In the genomic region with DNA sequence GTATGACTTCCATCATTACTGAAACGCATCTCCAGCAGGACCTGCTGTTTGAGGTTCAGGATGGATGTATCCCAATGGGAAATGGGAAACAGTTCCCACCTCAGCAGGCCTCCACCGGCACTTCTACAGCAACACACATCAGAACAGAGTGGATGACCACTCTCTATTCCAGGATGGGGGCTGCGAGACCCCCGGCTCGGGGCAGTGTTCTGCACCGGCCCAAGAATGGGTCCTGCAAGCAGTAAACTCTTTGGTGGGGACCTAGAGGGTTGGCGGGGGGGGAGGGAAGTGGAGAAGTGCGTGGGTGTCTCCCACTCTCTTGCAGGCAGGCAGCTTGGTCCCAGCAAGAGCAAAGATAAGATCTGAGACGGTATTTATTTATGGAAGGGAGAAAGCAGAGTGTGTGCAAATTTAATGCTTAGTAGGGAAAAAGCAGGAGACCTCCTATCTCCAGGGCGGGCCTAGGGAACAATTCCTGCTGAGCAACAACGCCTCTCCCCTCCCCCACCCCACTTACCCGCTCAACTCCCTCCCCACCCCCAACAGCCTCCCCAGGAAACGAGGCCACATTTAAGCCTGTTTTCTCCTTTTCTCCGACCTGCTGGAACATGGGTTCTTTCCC, we compare ENCODE assay signal across 9 cellular contexts. TPM values are rescaled to one million over a fixed set of nuclear protein-coding genes. Genes with fewer than 3 reads are reported as not detected.
A peak's percentile ranks its signal among the peaks of the same experiment; 100 is the strongest.
DNase-seq lines count a peak whose midpoint lies in the region; ATAC-seq lines count a peak whose summit lies in the region.
"Had no signal": no experiment of that assay in that cellular context is flagged by ENCODE, and none has a peak within 500 bp of the region (broad histone marks: within the 10 kb centered on the region; RNA-seq: fewer than 3 reads in every experiment).

No MANE protein-coding gene starts in this region.

- peak overlapping the region; percentile 58 for H3K4me2 ChIP-seq in mesendoderm (ENCODE audit: low read length)

- no peak overlapping the region for H3K4ac ChIP-seq in mesendoderm (ENCODE audit: low read depth, low read length)

- H3K27ac ChIP-seq in mesendoderm (ENCODE audit: low read depth, low read length) (no peak overlapping the region), thymus (ENCODE audit: low read depth) (peak overlapping the region; percentile 31)

- H3K27me3 ChIP-seq in mesendoderm (ENCODE audit: insufficient read depth, low read length, poor library complexity), result peaks cover under 1% of the 10 kb centered on the region
- H3K27me3 ChIP-seq in thymus (ENCODE audit: control insufficient read depth, insufficient read depth), result peaks cover 30% of the 10 kb centered on the region

- no peak overlapping the region for H2AK5ac ChIP-seq in mesendoderm (ENCODE audit: low read length)

- peak overlapping the region; percentile 80 for H3K56ac ChIP-seq in mesendoderm (ENCODE audit: low read length)

- H3K4me3 ChIP-seq in mesendoderm (ENCODE audit: low read length), result peak overlapping the region; percentile 17
- peak overlapping the region; percentile 83 for H3K4me3 ChIP-seq in thymus (ENCODE audit: low read length)

- CTCF ChIA-PET in activated CD4-positive, alpha-beta memory T cell treated with anti-CD3 and anti-CD28 coated beads for 36 hours (lab: Charles Lee), result interaction anchor here (1.2 kb wide), 1 partner anchor 486 kb away, joined by 3 read pairs; no protein-coding TSS in a partner anchor
- CTCF ChIA-PET in activated CD4-positive, alpha-beta memory T cell treated with anti-CD3 and anti-CD28 coated beads, Interleukin-2, amount 10 ng/mL, durations not matched to agents 7 days and 5 days (lab: Charles Lee), result no interaction called here

- POLR2A ChIA-PET in activated CD4-positive, alpha-beta memory T cell treated with anti-CD3 and anti-CD28 coated beads for 36 hours (lab: Charles Lee), result no interaction called here
- POLR2A ChIA-PET in activated CD4-positive, alpha-beta memory T cell treated with anti-CD3 and anti-CD28 coated beads, Interleukin-2, amount 10 ng/mL, durations not matched to agents 7 days and 5 days (lab: Charles Lee), result interaction anchor here (5.2 kb wide), 1 partner anchor 480 kb away, joined by 25 read pairs; no protein-coding TSS in a partner anchor

- H2BK5ac ChIP-seq in mesendoderm (ENCODE audit: low read length), result no peak overlapping the region

- no peak for DNase-seq in activated CD4-positive, alpha-beta memory T cell treated with anti-CD3 and anti-CD28 coated beads for 36 hours
- no peak for DNase-seq in activated CD4-positive, alpha-beta memory T cell treated with anti-CD3 and anti-CD28 coated beads, Interleukin-2, amount 10 ng/mL, durations not matched to agents 7 days and 5 days
- DNase-seq in central memory CD8-positive, alpha-beta T cell (ENCODE audit: low spot score in 2 of 2), result no peak
- peak; percentile 68 for DNase-seq in mesendoderm
- no peak for DNase-seq in 8988T
- DNase-seq: NCI-H82 had no signal

- H3K4me1 Mint-ChIP-seq in activated CD4-positive, alpha-beta memory T cell treated with anti-CD3 and anti-CD28 coated beads for 36 hours (ENCODE audit: low read depth), result peaks cover 40% of the 10 kb centered on the region
- H3K4me1 Mint-ChIP-seq in activated CD4-positive, alpha-beta memory T cell treated with anti-CD3 and anti-CD28 coated beads, Interleukin-2, amount 10 ng/mL, durations not matched to agents 7 days and 5 days, result peaks cover 44% of the 10 kb centered on the region
- H3K4me1 Mint-ChIP-seq in central memory CD8-positive, alpha-beta T cell, result peaks cover 74% of the 10 kb centered on the region

- H3K4me3 Mint-ChIP-seq in activated CD4-positive, alpha-beta memory T cell treated with anti-CD3 and anti-CD28 coated beads for 36 hours, result peak overlapping the region; percentile 93
- no peak overlapping the region for H3K4me3 Mint-ChIP-seq in activated CD4-positive, alpha-beta memory T cell treated with anti-CD3 and anti-CD28 coated beads, Interleukin-2, amount 10 ng/mL, durations not matched to agents 7 days and 5 days
- peak overlapping the region; percentile 98 for H3K4me3 Mint-ChIP-seq in central memory CD8-positive, alpha-beta T cell

- peaks cover 1% of the 10 kb centered on the region for H3K79me1 ChIP-seq in mesendoderm (ENCODE audit: low read length)

- no peaks in the 10 kb centered on the region for H3K36me3 Mint-ChIP-seq in activated CD4-positive, alpha-beta memory T cell treated with anti-CD3 and anti-CD28 coated beads for 36 hours
- H3K36me3 Mint-ChIP-seq in activated CD4-positive, alpha-beta memory T cell treated with anti-CD3 and anti-CD28 coated beads, Interleukin-2, amount 10 ng/mL, durations not matched to agents 7 days and 5 days (ENCODE audit: low read depth), result peaks cover 34% of the 10 kb centered on the region
- H3K36me3 Mint-ChIP-seq in central memory CD8-positive, alpha-beta T cell (ENCODE audit: insufficient read depth), result peaks cover 23% of the 10 kb centered on the region

- no peaks in the 10 kb centered on the region for H3K9me3 Mint-ChIP-seq in activated CD4-positive, alpha-beta memory T cell treated with anti-CD3 and anti-CD28 coated beads for 36 hours
- no peaks in the 10 kb centered on the region for H3K9me3 Mint-ChIP-seq in activated CD4-positive, alpha-beta memory T cell treated with anti-CD3 and anti-CD28 coated beads, Interleukin-2, amount 10 ng/mL, durations not matched to agents 7 days and 5 days
- H3K9me3 Mint-ChIP-seq in central memory CD8-positive, alpha-beta T cell, result no peaks in the 10 kb centered on the region

- peak overlapping the region; percentile 53 for H3K9ac ChIP-seq in mesendoderm (ENCODE audit: low read length)

- peak overlapping the region; percentile 69 for H3K18ac ChIP-seq in mesendoderm (ENCODE audit: low read length)

- no CpG with 5 or more reads among the region's 14 CpGs for WGBS in mesendoderm (ENCODE audit: extremely low coverage, insufficient coverage, low lambda C conversion rate)
- WGBS in thymus, result 88% methylated on average over 14 of the region's 14 CpGs

- H3K79me2 ChIP-seq in mesendoderm (ENCODE audit: control insufficient read depth, insufficient read depth, low read length), result no peaks in the 10 kb centered on the region

- H3K36me3 ChIP-seq in mesendoderm (ENCODE audit: control insufficient read depth, insufficient read depth, low read length) (no peaks in the 10 kb centered on the region), thymus (ENCODE audit: control insufficient read depth, insufficient read depth) (no peaks in the 10 kb centered on the region)

- H3K27me3 Mint-ChIP-seq in activated CD4-positive, alpha-beta memory T cell treated with anti-CD3 and anti-CD28 coated beads for 36 hours, result peaks cover 2% of the 10 kb centered on the region
- peaks cover 9% of the 10 kb centered on the region for H3K27me3 Mint-ChIP-seq in activated CD4-positive, alpha-beta memory T cell treated with anti-CD3 and anti-CD28 coated beads, Interleukin-2, amount 10 ng/mL, durations not matched to agents 7 days and 5 days
- H3K27me3 Mint-ChIP-seq in central memory CD8-positive, alpha-beta T cell, result no peaks in the 10 kb centered on the region

- intact Hi-C loops in activated CD4-positive, alpha-beta memory T cell treated with anti-CD3 and anti-CD28 coated beads for 36 hours (cut with micrococcal nuclease), result no loop called here

- no peak overlapping the region for H4K8ac ChIP-seq in mesendoderm (ENCODE audit: low read depth, low read length)

- H3K23ac ChIP-seq in mesendoderm (ENCODE audit: low read length), result no peak overlapping the region

- no peaks in the 10 kb centered on the region for H3K9me3 ChIP-seq in thymus (ENCODE audit: control insufficient read depth)

- H3K27ac Mint-ChIP-seq in activated CD4-positive, alpha-beta memory T cell treated with anti-CD3 and anti-CD28 coated beads for 36 hours, result no peak overlapping the region
- H3K27ac Mint-ChIP-seq in activated CD4-positive, alpha-beta memory T cell treated with anti-CD3 and anti-CD28 coated beads, Interleukin-2, amount 10 ng/mL, durations not matched to agents 7 days and 5 days, result no peak overlapping the region
- no peak overlapping the region for H3K27ac Mint-ChIP-seq in central memory CD8-positive, alpha-beta T cell (ENCODE audit: low read depth)

- H2BK120ac ChIP-seq in mesendoderm (ENCODE audit: low read depth, low read length), result no peak overlapping the region

- ATAC-seq in central memory CD8-positive, alpha-beta T cell (replicated peaks; ENCODE audit: extremely low read depth, poor library complexity, severe bottlenecking), result no peak
- ATAC-seq in GM18873 (IDR thresholded peaks at IDR 0.05; ENCODE audit: low FRiP score, unreplicated experiment) (no peak), HG03565 (IDR thresholded peaks at IDR 0.05; ENCODE audit: unreplicated experiment) (no peak)

- H4K5ac ChIP-seq in mesendoderm (ENCODE audit: low read length), result no peak overlapping the region

- no peak overlapping the region for H2BK15ac ChIP-seq in mesendoderm (replicated peaks; ENCODE audit: low read depth)

- H3K4me1 ChIP-seq in mesendoderm (ENCODE audit: control insufficient read depth, low read depth, low read length) (peaks cover 5% of the 10 kb centered on the region), thymus (ENCODE audit: control insufficient read depth, insufficient read depth, low read length) (peaks cover 16% of the 10 kb centered on the region)

RNA-seq across cellular contexts. Expression of gene SFMBT2, which starts 4.0 kb away (rescaled TPM):
- 10 to 100 TPM; 12.8 to 15.4 TPM for total RNA-seq in activated CD4-positive, alpha-beta memory T cell treated with anti-CD3 and anti-CD28 coated beads for 36 hours
- 10 to 100 TPM; 25.8 to 27.0 TPM for total RNA-seq in activated CD4-positive, alpha-beta memory T cell treated with anti-CD3 and anti-CD28 coated beads, Interleukin-2, amount 10 ng/mL, durations not matched to agents 7 days and 5 days
- polyA plus RNA-seq in mesendoderm (2013, experiment 1 of 2), result 1.1 TPM
- 1.0 TPM for polyA plus RNA-seq in mesendoderm (2013, experiment 2 of 2)
- polyA plus RNA-seq in thymus, result 8.8 TPM
